In the genomic region with DNA sequence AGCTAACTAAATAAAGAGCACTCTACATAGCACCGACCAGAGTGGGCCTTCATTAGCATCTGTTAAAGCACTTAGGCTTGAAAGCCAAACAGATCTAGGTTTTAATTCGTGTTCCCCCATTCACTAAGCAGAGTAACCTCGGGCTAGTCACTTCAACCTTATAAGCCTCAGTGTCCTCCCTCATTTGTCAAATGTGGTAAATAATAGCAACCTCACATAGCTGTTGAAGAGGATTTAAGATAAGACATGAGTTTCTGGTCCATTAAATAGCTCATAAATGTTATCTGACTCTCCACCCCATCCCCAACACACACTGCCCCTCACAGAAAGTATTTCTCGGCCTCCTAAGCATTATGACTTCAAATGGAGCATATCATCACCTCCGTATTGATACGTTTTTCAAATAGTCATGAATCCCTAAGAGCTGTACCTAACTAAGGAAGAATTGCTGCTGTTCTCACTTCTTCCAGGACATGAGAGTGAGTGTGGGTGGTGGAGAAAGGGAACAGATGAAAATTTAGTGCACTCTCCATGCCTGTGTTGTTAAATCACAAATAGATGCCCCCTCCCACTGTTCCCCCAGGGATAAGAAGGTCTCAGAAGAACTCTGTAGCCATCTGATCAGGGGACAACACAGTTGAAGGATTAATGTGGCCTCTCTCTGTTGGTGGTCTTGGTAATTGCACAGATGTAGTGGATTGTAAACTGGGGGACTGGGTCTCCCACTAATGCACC, we compare ENCODE assay signal across 18 cellular contexts. TPM values are rescaled to one million over a fixed set of nuclear protein-coding genes. Genes with fewer than 3 reads are reported as not detected.
DNase-seq lines count a peak whose midpoint lies in the region; ATAC-seq and TF ChIP-seq lines count a peak whose summit lies in the region.
"Had no signal": no experiment of that assay in that cellular context is flagged by ENCODE, and none has a peak within 500 bp of the region (broad histone marks: within the 10 kb centered on the region; RNA-seq: fewer than 3 reads in every experiment).

No MANE protein-coding gene starts in this region.

- TF ChIP-seq EP300 in SK-N-SH (IDR thresholded peaks at IDR 0.05; ENCODE audit: borderline replicate concordance in 1 of 2, low read depth in 1 of 2, low read length in 1 of 2) = peak in 1 of 2 experiments; percentile 79; a peak in 2 of 4 replicates

- no peak overlapping the region for H2AFZ ChIP-seq in SK-N-SH (ENCODE audit: low read depth)

- ATAC-seq in Right ventricle myocardium inferior = no peak
- ATAC-seq: CD8-positive, alpha-beta T cell; Panc1 had no signal

- H3K9ac ChIP-seq in SK-N-SH = no peak overlapping the region
- H3K9ac ChIP-seq: KMS-11 had no signal

- H3K4me2 ChIP-seq in SK-N-SH = no peak overlapping the region
- H3K4me2 ChIP-seq: KMS-11 had no signal

- H3K4me1 ChIP-seq in right atrium auricular region (peaks cover 0 to 100% of the 10 kb centered on the region in 2 donors), SK-N-SH (ENCODE audit: control insufficient read depth in 1 of 2, insufficient read depth in 2 of 2, low read depth in 1 of 2, low read length in 1 of 2) (peaks cover 0 to 85% of the 10 kb centered on the region in 2 experiments; a peak in 2 of 4 replicates), vagina (peaks cover 93% of the 10 kb centered on the region)
- H3K4me1 ChIP-seq: BE2C had no signal

- no peaks in the 10 kb centered on the region for H3K9me2 ChIP-seq in SK-N-SH

- no peaks in the 10 kb centered on the region for H3F3A ChIP-seq in SK-N-SH (replicated peaks; ENCODE audit: insufficient read depth)

- no peaks in the 10 kb centered on the region for H3K9me3 ChIP-seq in right atrium auricular region
- no peaks in the 10 kb centered on the region for H3K9me3 ChIP-seq in SK-N-SH
- no peaks in the 10 kb centered on the region for H3K9me3 ChIP-seq in vagina
- H3K9me3 ChIP-seq: BE2C, MG63 had no signal

- H3K4me3 ChIP-seq in right atrium auricular region = no peak overlapping the region
- no peak overlapping the region for H3K4me3 ChIP-seq in SK-N-SH (ENCODE audit: low read depth in 2 of 2, low read length in 1 of 2)
- H3K4me3 ChIP-seq in vagina = no peak overlapping the region
- H3K4me3 ChIP-seq: MG63 had no signal

- TF ChIP-seq CTCF in right atrium auricular region (IDR thresholded peaks at IDR 0.05) = no peak
- no peak for TF ChIP-seq CTCF in SK-N-SH (IDR thresholded peaks at IDR 0.05)
- TF ChIP-seq CTCF in vagina (IDR thresholded peaks at IDR 0.05) = no peak

- H3K79me2 ChIP-seq in SK-N-SH (ENCODE audit: insufficient read depth) = 0 out of 2 replicates have a peak, but pooled peaks cover 3% of the 10 kb centered on the region

- POLR2A ChIA-PET in HEK293T (lab: Yijun Ruan, JAX) = interaction anchor here (0.9 to 1.2 kb wide), 2 partner anchors 42 to 48 kb away, joined by 3 read pairs; a partner anchor contains a TSS
- POLR2A ChIA-PET in SK-N-SH (lab: Yijun Ruan, JAX) = interaction anchor here (0.9 to 1.2 kb wide), 3 partner anchors 157 to 838 kb away, joined by 3 read pairs; no protein-coding TSS in a partner anchor

- no peak for DNase-seq in right atrium auricular region (ENCODE audit: low spot score)
- no peak for DNase-seq in Right ventricle myocardium inferior (ENCODE audit: missing footprints)
- no peak for DNase-seq in HEK293T (ENCODE audit: extremely low spot score)
- peak; percentile 41 for DNase-seq in SK-N-SH
- no peak for DNase-seq in vagina (ENCODE audit: extremely low spot score in 2 of 2)
- no peak for DNase-seq in stimulated activated naive CD4-positive, alpha-beta T cell (lab: John Stamatoyannopoulos, UW)
- no peak for DNase-seq in DMS 273 (lab: John Stamatoyannopoulos, UW; ENCODE audit: unreplicated experiment)
- DNase-seq: BE2C; CD8-positive, alpha-beta T cell; HCEC 1CT; MG63; NCI-H1105 treated with DMSO at 0.1 percent for 48 hours; NCI-H2081; NCI-H226; NCI-H69; SHP77 had no signal

- H3K36me3 ChIP-seq in right atrium auricular region = peaks cover 26% of the 10 kb centered on the region
- H3K36me3 ChIP-seq in SK-N-SH (replicated peaks in 1 of 2; ENCODE audit: control insufficient read depth in 1 of 2, insufficient read depth in 2 of 2, low read length in 1 of 2) = peaks cover 5 to 59% of the 10 kb centered on the region in 2 experiments
- peaks cover 0 to 40% of the 10 kb centered on the region in 2 donors for H3K36me3 ChIP-seq in vagina
- H3K36me3 ChIP-seq: BE2C had no signal

- peaks cover 11% of the 10 kb centered on the region; the same call in 1 of the 2 replicates for H4K20me1 ChIP-seq in SK-N-SH (ENCODE audit: insufficient read depth)

- TF ChIP-seq POLR2A in vagina (IDR thresholded peaks at IDR 0.05) = no peak

- intact Hi-C loops in Right ventricle myocardium inferior (cut with DNase I) (no loop called here), vagina (cut with DNase I) (no loop called here)

- H3K27me3 ChIP-seq in right atrium auricular region (no peaks in the 10 kb centered on the region), SK-N-SH (ENCODE audit: insufficient read depth) (no peaks in the 10 kb centered on the region), vagina (no peaks in the 10 kb centered on the region)
- H3K27me3 ChIP-seq: BE2C, MG63 had no signal

- CTCF ChIA-PET in HEK293T (lab: Yijun Ruan, JAX) (interaction anchor here (0.5 to 1.1 kb wide), 2 partner anchors 48 to 300 kb away, joined by 3 to 4 read pairs; no protein-coding TSS in a partner anchor), SK-N-SH (lab: Yijun Ruan, JAX) (interaction anchor here (0.8 to 1.1 kb wide), 5 partner anchors 17 to 120 kb away, joined by 3 to 5 read pairs (median 3); no protein-coding TSS in a partner anchor)

- 49% methylated on average over 6 of the region's 6 CpGs for WGBS in SK-N-SH (ENCODE audit: low lambda C conversion rate)

- no peak; the same call in 1 of the 2 replicates for TF ChIP-seq RAD21 in SK-N-SH (IDR thresholded peaks at IDR 0.05; ENCODE audit: low read length)

- H3K27ac ChIP-seq in right atrium auricular region (peak overlapping the region; percentile 65), SK-N-SH (ENCODE audit: low read depth in 2 of 2, low read length in 1 of 2) (peak overlapping the region in 1 of 2 experiments; percentile 96; a peak in 2 of 4 replicates), vagina (peak overlapping the region; percentile 31)
- H3K27ac ChIP-seq: KMS-11 had no signal

TF ChIP-seq in HEK293T, 16 proteins besides CTCF, POLR2A, EP300 and RAD21:
- TF ChIP-seq FOXA1 (IDR thresholded peaks at IDR 0.05) = no peak
- TF ChIP-seq, protein P1, sequence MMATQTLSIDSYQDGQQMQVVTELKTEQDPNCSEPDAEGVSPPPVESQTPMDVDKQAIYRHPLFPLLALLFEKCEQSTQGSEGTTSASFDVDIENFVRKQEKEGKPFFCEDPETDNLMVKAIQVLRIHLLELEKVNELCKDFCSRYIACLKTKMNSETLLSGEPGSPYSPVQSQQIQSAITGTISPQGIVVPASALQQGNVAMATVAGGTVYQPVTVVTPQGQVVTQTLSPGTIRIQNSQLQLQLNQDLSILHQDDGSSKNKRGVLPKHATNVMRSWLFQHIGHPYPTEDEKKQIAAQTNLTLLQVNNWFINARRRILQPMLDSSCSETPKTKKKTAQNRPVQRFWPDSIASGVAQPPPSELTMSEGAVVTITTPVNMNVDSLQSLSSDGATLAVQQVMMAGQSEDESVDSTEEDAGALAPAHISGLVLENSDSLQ (IDR thresholded peaks at IDR 0.05) = 0 out of 2 replicates have a peak, but pooled peaks have one; percentile 1
TF ChIP-seq in HEK293T: peak in this region for 1.

TF ChIP-seq in SK-N-SH, 30 proteins besides CTCF, POLR2A, EP300 and RAD21 (continues in another document):
- TF ChIP-seq, protein P2, sequence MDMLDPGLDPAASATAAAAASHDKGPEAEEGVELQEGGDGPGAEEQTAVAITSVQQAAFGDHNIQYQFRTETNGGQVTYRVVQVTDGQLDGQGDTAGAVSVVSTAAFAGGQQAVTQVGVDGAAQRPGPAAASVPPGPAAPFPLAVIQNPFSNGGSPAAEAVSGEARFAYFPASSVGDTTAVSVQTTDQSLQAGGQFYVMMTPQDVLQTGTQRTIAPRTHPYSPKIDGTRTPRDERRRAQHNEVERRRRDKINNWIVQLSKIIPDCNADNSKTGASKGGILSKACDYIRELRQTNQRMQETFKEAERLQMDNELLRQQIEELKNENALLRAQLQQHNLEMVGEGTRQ (IDR thresholded peaks at IDR 0.05; ENCODE audit: borderline replicate concordance, low read depth, low read length) = no peak
- TF ChIP-seq GATA2 (CRISPR knock-in tag; IDR thresholded peaks at IDR 0.05) (peak; percentile 79), CHD2 (IDR thresholded peaks at IDR 0.05; ENCODE audit: low read length, partially characterized antibody) (peak; percentile 21), POLR2AphosphoS5 (IDR thresholded peaks at IDR 0.05; ENCODE audit: low read depth, low read length) (peak; percentile 38; the same call in 1 of the 2 replicates), ELF1 (IDR thresholded peaks at IDR 0.05) (no peak), MXI1 (IDR thresholded peaks at IDR 0.05; ENCODE audit: low read depth, low read length) (peak; percentile 22; the same call in 1 of the 2 replicates), FOXM1 (IDR thresholded peaks at IDR 0.05; ENCODE audit: low read depth) (no peak), SIN3A (IDR thresholded peaks at IDR 0.05; ENCODE audit: borderline replicate concordance, low read depth, low read length) (no peak), TEAD4 (IDR thresholded peaks at IDR 0.05; ENCODE audit: borderline replicate concordance, insufficient read depth) (no peak), EZH2phosphoT487 (IDR thresholded peaks at IDR 0.05; ENCODE audit: borderline replicate concordance, low read depth) (no peak), FOXJ3 (CRISPR knock-in tag; IDR thresholded peaks at IDR 0.05) (0 out of 2 replicates have a peak, but pooled peaks have one; percentile 27)
- TF ChIP-seq, protein P3, sequence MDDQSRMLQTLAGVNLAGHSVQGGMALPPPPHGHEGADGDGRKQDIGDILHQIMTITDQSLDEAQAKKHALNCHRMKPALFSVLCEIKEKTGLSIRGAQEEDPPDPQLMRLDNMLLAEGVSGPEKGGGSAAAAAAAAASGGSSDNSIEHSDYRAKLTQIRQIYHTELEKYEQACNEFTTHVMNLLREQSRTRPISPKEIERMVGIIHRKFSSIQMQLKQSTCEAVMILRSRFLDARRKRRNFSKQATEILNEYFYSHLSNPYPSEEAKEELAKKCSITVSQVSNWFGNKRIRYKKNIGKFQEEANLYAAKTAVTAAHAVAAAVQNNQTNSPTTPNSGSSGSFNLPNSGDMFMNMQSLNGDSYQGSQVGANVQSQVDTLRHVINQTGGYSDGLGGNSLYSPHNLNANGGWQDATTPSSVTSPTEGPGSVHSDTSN (IDR thresholded peaks at IDR 0.05) = no peak
- TF ChIP-seq, protein P4, sequence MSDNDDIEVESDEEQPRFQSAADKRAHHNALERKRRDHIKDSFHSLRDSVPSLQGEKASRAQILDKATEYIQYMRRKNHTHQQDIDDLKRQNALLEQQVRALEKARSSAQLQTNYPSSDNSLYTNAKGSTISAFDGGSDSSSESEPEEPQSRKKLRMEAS (IDR thresholded peaks at IDR 0.05; ENCODE audit: low read depth) = no peak

RNA-seq across cellular contexts. Expression of a gene that starts 47.6 kb away (rescaled TPM):
- total RNA-seq in right atrium auricular region = 10 to 100 TPM; 83.1 to 94.1 TPM
- total RNA-seq in Right ventricle myocardium inferior = 143 TPM
- polyA plus RNA-seq in SK-N-SH (2012; rRNA removed) = 32.2 and 38.1 TPM in 2 replicates
- polyA plus RNA-seq in SK-N-SH (2012; cell fraction: cytosol; rRNA removed) = 28.3 and 34.6 TPM in 2 replicates
- 20.8 and 34.3 TPM in 2 replicates for polyA plus RNA-seq in SK-N-SH (2012; cell fraction: nucleus; rRNA removed)
- total RNA-seq in vagina = 236 TPM
- total RNA-seq: CD8-positive, alpha-beta T cell had no signal
